ENCODE assay signal across 27 cellular contexts in genomic region chr12:88445715-88446393, GRCh38.
"Had no signal": no experiment of that assay in that cellular context is flagged by ENCODE, and none has a peak within 500 bp of the region (broad histone marks: within the 10 kb centered on the region; RNA-seq: fewer than 3 reads in every experiment).

No MANE protein-coding gene starts in this region.

- H3K4me3 ChIP-seq: adrenal gland, cardiac muscle cell, gastrocnemius medialis, left ventricle myocardium inferior, lung, mucosa of descending colon, pancreas, psoas muscle, tibial nerve had no signal

- H3K27me3 Mint-ChIP-seq: activated CD4-positive, alpha-beta T cell treated with anti-CD3 and anti-CD28 coated beads for 36 hours; activated naive CD8-positive, alpha-beta T cell; brain; effector memory CD8-positive, alpha-beta T cell had no signal

- H3K9me3 ChIP-seq: adrenal gland, gastrocnemius medialis, mucosa of descending colon, pancreas, psoas muscle had no signal

- H3K36me3 Mint-ChIP-seq: activated naive CD8-positive, alpha-beta T cell; brain had no signal

- H3K27ac ChIP-seq: adrenal gland, cardiac muscle cell, gastrocnemius medialis, left ventricle myocardium inferior, pancreas, psoas muscle, tibial nerve had no signal

- H3K9me3 Mint-ChIP-seq: effector memory CD8-positive, alpha-beta T cell; T-helper 2 cell treated with Interferon-gamma antibody and Interleukin-4, amounts not matched to agents 5 μg/mL and 100 μg/mL, for 36 hours had no signal

- H3K27me3 ChIP-seq: adrenal gland, cardiac muscle cell, gastrocnemius medialis, pancreas, tibial nerve had no signal

- H3K4me1 ChIP-seq: adrenal gland, gastrocnemius medialis, left ventricle myocardium inferior, pancreas, psoas muscle, tibial nerve had no signal

- H3K4me1 Mint-ChIP-seq: activated CD4-positive, alpha-beta T cell treated with anti-CD3 and anti-CD28 coated beads for 36 hours; nephron had no signal

- ATAC-seq: activated CD4-positive, alpha-beta T cell treated with anti-CD3 and anti-CD28 coated beads for 36 hours; effector memory CD8-positive, alpha-beta T cell; gastrocnemius medialis; mucosa of descending colon; pancreas; psoas muscle had no signal

- H3K36me3 ChIP-seq: adrenal gland, cardiac muscle cell, gastrocnemius medialis, left ventricle myocardium inferior, pancreas, tibial nerve had no signal

- H3K27ac Mint-ChIP-seq: activated CD4-positive, alpha-beta T cell treated with anti-CD3 and anti-CD28 coated beads for 36 hours; activated naive CD8-positive, alpha-beta T cell; brain; effector memory CD8-positive, alpha-beta T cell; nephron; T-helper 2 cell treated with Interferon-gamma antibody and Interleukin-4, amounts not matched to agents 5 μg/mL and 100 μg/mL, for 36 hours had no signal

- H3K4me3 Mint-ChIP-seq: activated CD4-positive, alpha-beta T cell treated with anti-CD3 and anti-CD28 coated beads for 36 hours; activated naive CD8-positive, alpha-beta T cell; brain; effector memory CD8-positive, alpha-beta T cell; nephron; T-helper 2 cell treated with Interferon-gamma antibody and Interleukin-4, amounts not matched to agents 5 μg/mL and 100 μg/mL, for 36 hours had no signal

- DNase-seq: activated CD4-positive, alpha-beta T cell treated with anti-CD3 and anti-CD28 coated beads for 36 hours; activated CD4-positive, CD25-positive, alpha-beta regulatory T cell; activated effector memory CD4-positive, alpha-beta T cell treated with Interleukin-2 at 50 U/mL for 16 hours; activated naive CD4-positive, alpha-beta T cell treated with Interleukin-2 at 50 U/mL for 16 hours; adrenal gland; aorta; cerebellar nuclear complex; cortex of kidney; effector memory CD8-positive, alpha-beta T cell; gastrocnemius medialis; glutamatergic neuron; left ventricle myocardium inferior; mesendoderm; mucosa of descending colon; pancreas; psoas muscle; stimulated activated CD4-positive, alpha-beta T cell treated with anti-CD3 and anti-CD28 coated beads, Interleukin-15, amount 100 ng/mL, for 24 hours; stimulated activated CD4-positive, alpha-beta T cell treated with anti-CD3 and anti-CD28 coated beads, Interleukin-2, amount 100 ng/mL, for 24 hours; stimulated activated naive CD4-positive, alpha-beta T cell treated with Interleukin-2 at 50 U/mL for 16 hours; T-helper 1 cell had no signal
